ENCODE assay signal across 8 cellular contexts in the genomic region with DNA sequence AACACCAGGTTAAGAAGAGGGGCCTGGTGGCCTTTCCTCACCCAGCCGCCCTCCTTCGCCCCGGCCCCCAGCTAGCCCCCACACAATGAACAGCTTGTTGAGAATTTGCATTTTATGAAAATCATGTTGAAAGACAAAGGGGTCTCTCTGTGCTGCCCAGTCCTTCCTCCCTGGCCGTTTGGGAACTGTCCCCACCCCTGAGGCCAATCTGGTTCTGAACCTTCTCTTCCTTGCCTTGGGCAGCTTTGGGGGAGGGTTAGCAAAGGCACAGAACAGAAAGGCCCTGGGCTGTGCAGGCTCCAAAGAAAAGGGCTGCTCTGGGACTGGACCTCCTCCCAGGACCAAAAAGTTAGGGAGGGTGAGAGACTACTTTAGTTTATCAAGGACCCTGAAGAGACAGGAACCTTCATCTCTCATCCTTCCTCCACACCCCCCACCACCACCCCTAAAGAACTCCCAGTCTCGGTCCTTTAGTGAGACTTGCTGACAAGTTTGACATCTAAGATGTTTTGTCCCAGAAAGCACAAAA. TPM values are rescaled to one million over a fixed set of nuclear protein-coding genes. Genes with fewer than 3 reads are reported as not detected.
DNase-seq lines count a peak whose midpoint lies in the region; ATAC-seq and TF ChIP-seq lines count a peak whose summit lies in the region.

No MANE protein-coding gene starts in this region.

- CTCF ChIA-PET in A673 (lab: Charles Lee) = interaction anchor here (0.6 kb wide), 1 partner anchor 56 kb away, joined by 3 read pairs; no protein-coding TSS in a partner anchor

- H3K27me3 Mint-ChIP-seq in nephron (ENCODE audit: low read depth) = peaks cover 5% of the 10 kb centered on the region

- no peaks in the 10 kb centered on the region for H3K9me3 Mint-ChIP-seq in nephron

- H3K36me3 ChIP-seq in A673 (ENCODE audit: insufficient read depth, low read length, poor library complexity, severe bottlenecking) = no peaks in the 10 kb centered on the region
- H3K36me3 ChIP-seq in effector memory CD4-positive, alpha-beta T cell (ENCODE audit: control insufficient read depth, insufficient read depth, low read length) = peaks cover 40% of the 10 kb centered on the region

- DNase-seq in A673 (ENCODE audit: low spot score) (no peak), T-helper 9 cell (no peak), AG08396 (ENCODE audit: low spot score) (no peak)
- no peak for DNase-seq in effector memory CD4-positive, alpha-beta T cell
- no peak for DNase-seq in stimulated activated CD4-positive, alpha-beta T cell treated with anti-CD3 and anti-CD28 coated beads, Interleukin-15, amount 100 ng/mL, for 24 hours

- intact Hi-C loops in A673 (cut with micrococcal nuclease; ENCODE audit: unreplicated experiment) = loop anchor here (5.0 kb wide), 1 partner anchor 114 kb away; no protein-coding TSS in a partner anchor

- H3K36me3 Mint-ChIP-seq in nephron (ENCODE audit: low read depth) = peaks cover 16% of the 10 kb centered on the region

- peak overlapping the region; percentile 95 to 99 (median 99) for H3K27ac Mint-ChIP-seq in nephron

- peak overlapping the region; percentile 80 for H3K4me3 ChIP-seq in A673 (ENCODE audit: low read depth, low read length, poor library complexity, severe bottlenecking)
- H3K4me3 ChIP-seq in effector memory CD4-positive, alpha-beta T cell (ENCODE audit: insufficient read depth, low read depth, low read length, poor library complexity, severe bottlenecking) = peak overlapping the region; percentile 98

- no TSS peak for BruUV-seq in A673 (replicated peaks; lab: Mats Ljungman, UMichigan)

- H3K27me3 ChIP-seq in A673 (replicated peaks; ENCODE audit: insufficient read depth, low read depth, low read length, poor library complexity) = no peaks in the 10 kb centered on the region
- no peaks in the 10 kb centered on the region for H3K27me3 ChIP-seq in effector memory CD4-positive, alpha-beta T cell (replicated peaks; ENCODE audit: control insufficient read depth, insufficient read depth, low read length, poor library complexity, severe bottlenecking)

- no peak for TF ChIP-seq RAD21 in Ishikawa (IDR thresholded peaks at IDR 0.05; ENCODE audit: low read depth)

- H3K4me3 Mint-ChIP-seq in nephron = peak overlapping the region; percentile 90 to 92 (median 91)

- no peak overlapping the region for H3K27ac ChIP-seq in A673 (ENCODE audit: low read depth, low read length, poor library complexity, severe bottlenecking)
- peak overlapping the region; percentile 91 for H3K27ac ChIP-seq in effector memory CD4-positive, alpha-beta T cell (ENCODE audit: insufficient read depth, low read length, poor library complexity, severe bottlenecking)

- peaks cover 26% of the 10 kb centered on the region for H3K4me1 ChIP-seq in A673 (ENCODE audit: insufficient read depth, low read length, poor library complexity, severe bottlenecking)
- peaks cover 29% of the 10 kb centered on the region for H3K4me1 ChIP-seq in effector memory CD4-positive, alpha-beta T cell (ENCODE audit: control insufficient read depth, insufficient read depth, low read length, poor library complexity, severe bottlenecking)

- H3K9me3 ChIP-seq in A673 (ENCODE audit: low read depth, low read length, poor library complexity, severe bottlenecking) = no peaks in the 10 kb centered on the region
- no peaks in the 10 kb centered on the region for H3K9me3 ChIP-seq in effector memory CD4-positive, alpha-beta T cell (ENCODE audit: control insufficient read depth, low read length)

- peaks cover 59% of the 10 kb centered on the region for H3K4me1 Mint-ChIP-seq in nephron

- POLR2A ChIA-PET in A673 (lab: Charles Lee; ENCODE audit: low non-redundant PET) = no interaction called here

- no peak for ATAC-seq in HG03571 (IDR thresholded peaks at IDR 0.05; ENCODE audit: unreplicated experiment)

- TF ChIP-seq CTCF in A673 (conservative IDR thresholded peaks at IDR 0.05; ENCODE audit: low read depth, low read length) = no peak
- no peak for TF ChIP-seq CTCF in nephron (IDR thresholded peaks at IDR 0.05; ENCODE audit: unreplicated experiment in 3 of 3)

- no peak for TF ChIP-seq EP300 in Ishikawa (IDR thresholded peaks at IDR 0.05; ENCODE audit: borderline replicate concordance)

TF ChIP-seq in Ishikawa, 13 proteins besides CTCF, POLR2A, EP300 and RAD21:
- no peak for TF ChIP-seq TEAD4 (IDR thresholded peaks at IDR 0.05)
- TF ChIP-seq ZBTB7A (IDR thresholded peaks at IDR 0.05; ENCODE audit: low read depth) = peak; percentile 57; the same call in 1 of the 2 replicates
TF ChIP-seq in Ishikawa: peak in this region for 1.

RNA-seq across cellular contexts. Expression of a gene that starts 1.3 kb away (rescaled TPM):
- 4.8 and 5.4 TPM in 2 replicates for total RNA-seq in A673 (2021)

RNA-seq across cellular contexts. Expression of a gene that starts 43.2 kb away (rescaled TPM):
- 12.5 and 19.8 TPM in 2 replicates for total RNA-seq in A673 (2021)

RNA-seq across cellular contexts. Expression of a gene that starts 56.5 kb away (rescaled TPM):
- 25.5 and 27.4 TPM in 2 replicates for total RNA-seq in A673 (2021)
